ENCODE assay signal across 12 cellular contexts in genomic region chr17:6774906-6775305, GRCh38. TPM values are rescaled to one million over a fixed set of nuclear protein-coding genes. Genes with fewer than 3 reads are reported as not detected.
"Had no signal": no experiment of that assay in that cellular context is flagged by ENCODE, and none has a peak within 500 bp of the region (broad histone marks: within the 10 kb centered on the region; RNA-seq: fewer than 3 reads in every experiment).

No MANE protein-coding gene starts in this region.

RNA-seq across cellular contexts. Expression of gene FBXO39, which starts 1.1 kb away (rescaled TPM):
- total RNA-seq: temporal lobe, transverse colon, vagina had no signal

RNA-seq across cellular contexts. Expression of gene TEKT1, which starts 56.6 kb away (rescaled TPM):
- total RNA-seq: subcutaneous adipose tissue, suprapubic skin, thoracic aorta, thyroid gland, tibial nerve, transverse colon, upper lobe of right lung, ureter, urinary bladder, vagina had no signal
- polyA plus RNA-seq: stomach, urinary bladder had no signal
